ENCODE assay signal across 29 cellular contexts in the genomic region with DNA sequence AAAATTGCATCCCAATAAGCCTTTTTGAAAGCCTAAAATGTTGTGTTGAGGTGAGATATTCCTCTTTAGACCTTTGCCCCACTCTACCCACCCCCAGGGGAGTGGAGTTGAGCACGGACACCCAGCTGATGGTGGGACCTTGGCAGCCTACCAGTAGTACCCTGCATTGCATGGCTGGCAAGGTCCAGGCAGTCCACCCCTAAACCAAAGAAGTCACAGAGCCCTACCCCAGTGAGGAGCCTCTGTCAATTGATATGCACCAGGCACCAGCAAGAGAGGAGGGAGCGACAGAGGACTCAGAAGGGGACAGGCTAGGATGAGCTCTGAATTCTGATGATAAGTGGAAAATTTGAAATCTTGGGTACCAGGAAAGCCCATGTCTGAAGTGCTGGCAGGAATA. TPM values are rescaled to one million over a fixed set of nuclear protein-coding genes. Genes with fewer than 3 reads are reported as not detected.
"Had no signal": no experiment of that assay in that cellular context is flagged by ENCODE, and none has a peak within 500 bp of the region (broad histone marks: within the 10 kb centered on the region; RNA-seq: fewer than 3 reads in every experiment).

No MANE protein-coding gene starts in this region.

- H3K4me1 Mint-ChIP-seq: mesothelial cell of epicardium; naive B cell; natural killer cell; nephron progenitor cell; neural progenitor cell; stimulated activated effector memory CD8-positive, alpha-beta T cell treated with anti-CD3 and anti-CD28 coated beads, Interleukin-12 subunit alpha, Interleukin-12 subunit beta, amount 100 ng/mL, for 72 hours had no signal

- DNase-seq: hippocampal formation; left colon; lower lobe of right lung; mammary epithelial cell; mesenchymal stem cell; naive B cell; natural killer cell; nephron progenitor cell; occipital lobe; ovary; sigmoid colon; small intestine; spleen; stimulated activated CD4-positive, alpha-beta T cell treated with anti-CD3 and anti-CD28 coated beads, Interleukin-4, amount 100 ng/mL, for 24 hours; stimulated activated naive CD4-positive, alpha-beta T cell; stomach; testis; thyroid gland; transverse colon; upper lobe of right lung had no signal

- H3K4me1 ChIP-seq: left lung, lower lobe of right lung, right atrium auricular region, sigmoid colon, spleen, stomach, testis, thyroid gland, transverse colon, upper lobe of right lung had no signal

- H3K36me3 Mint-ChIP-seq: mesothelial cell of epicardium; naive B cell; natural killer cell; neural progenitor cell; stimulated activated effector memory CD8-positive, alpha-beta T cell treated with anti-CD3 and anti-CD28 coated beads, Interleukin-12 subunit alpha, Interleukin-12 subunit beta, amount 100 ng/mL, for 72 hours had no signal

- H3K9me3 ChIP-seq: lower lobe of right lung, neutrophil, ovary, testis, thyroid gland, transverse colon, upper lobe of right lung had no signal

- H3K27ac Mint-ChIP-seq: mesothelial cell of epicardium; natural killer cell; nephron progenitor cell; neural progenitor cell; progenitor cell of endocrine pancreas; stimulated activated effector memory CD8-positive, alpha-beta T cell treated with anti-CD3 and anti-CD28 coated beads, Interleukin-12 subunit alpha, Interleukin-12 subunit beta, amount 100 ng/mL, for 72 hours had no signal

- H3K27me3 ChIP-seq: left lung, ovary, right atrium auricular region, sigmoid colon, testis, thyroid gland, transverse colon, upper lobe of right lung had no signal

- H3K4me3 ChIP-seq: left lung, lower lobe of right lung, neural progenitor cell, ovary, right atrium auricular region, sigmoid colon, spleen, stomach, testis, thyroid gland, transverse colon, upper lobe of right lung had no signal

- H3K27ac ChIP-seq: left lung, lower lobe of right lung, neural progenitor cell, neutrophil, ovary, right atrium auricular region, sigmoid colon, spleen, stomach, testis, thyroid gland, transverse colon, upper lobe of right lung had no signal

- H3K36me3 ChIP-seq: lower lobe of right lung, neural progenitor cell, neutrophil, ovary, right atrium auricular region, sigmoid colon, spleen, stomach, thyroid gland, transverse colon, upper lobe of right lung had no signal

- ATAC-seq: left colon; left lung; lower lobe of right lung; natural killer cell; stimulated activated effector memory CD8-positive, alpha-beta T cell treated with anti-CD3 and anti-CD28 coated beads, Interleukin-12 subunit alpha, Interleukin-12 subunit beta, amount 100 ng/mL, for 72 hours; upper lobe of right lung had no signal

- H3K4me3 Mint-ChIP-seq: mesothelial cell of epicardium; naive B cell; natural killer cell; nephron progenitor cell; neural progenitor cell; stimulated activated effector memory CD8-positive, alpha-beta T cell treated with anti-CD3 and anti-CD28 coated beads, Interleukin-12 subunit alpha, Interleukin-12 subunit beta, amount 100 ng/mL, for 72 hours had no signal

- H3K9me3 Mint-ChIP-seq: natural killer cell, nephron progenitor cell had no signal

RNA-seq across cellular contexts. Expression of a gene that starts 38.6 kb away (rescaled TPM):
- total RNA-seq: mammary epithelial cell, progenitor cell of endocrine pancreas, pulmonary artery endothelial cell, renal cortical epithelial cell had no signal
